In the genomic region with DNA sequence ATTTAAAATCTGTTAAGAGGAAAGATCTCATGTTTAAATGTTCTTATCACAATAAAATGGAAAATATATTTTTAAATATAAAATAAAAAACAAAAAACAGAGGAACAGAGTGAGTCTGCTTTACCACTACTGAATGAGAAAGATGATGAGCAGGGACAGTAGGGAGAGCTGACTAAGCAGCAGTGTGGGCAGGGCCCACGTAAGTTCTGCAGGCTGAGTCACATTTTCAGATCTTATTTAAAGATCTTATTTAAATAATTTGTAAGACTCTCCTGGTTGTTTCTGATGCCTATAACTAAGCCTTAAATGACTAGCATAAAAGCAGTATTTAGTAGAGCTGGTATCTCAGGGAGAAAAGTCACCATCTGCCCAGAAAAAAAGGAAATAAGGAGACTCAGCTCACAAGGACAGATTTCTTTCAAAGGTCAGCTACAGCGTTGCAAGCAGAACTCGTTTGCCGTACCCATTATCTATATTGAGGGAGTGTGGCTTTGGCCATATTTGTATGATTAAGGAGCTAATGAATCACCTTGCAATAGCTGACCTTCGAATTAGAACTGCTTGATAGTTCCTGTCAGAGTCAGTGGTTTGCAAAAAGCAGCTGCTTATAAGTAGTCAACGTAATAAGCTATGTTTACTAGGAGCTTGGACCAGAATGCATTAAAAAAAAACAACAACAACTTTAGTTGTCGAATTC, we compare ENCODE assay signal across 11 cellular contexts.
DNase-seq lines count a peak whose midpoint lies in the region; ATAC-seq and TF ChIP-seq lines count a peak whose summit lies in the region.
"Had no signal": no experiment of that assay in that cellular context is flagged by ENCODE, and none has a peak within 500 bp of the region (broad histone marks: within the 10 kb centered on the region; RNA-seq: fewer than 3 reads in every experiment).

No MANE protein-coding gene starts in this region.

- H3K27me3 ChIP-seq in Karpas-422 (ENCODE audit: low read length) (no peaks in the 10 kb centered on the region), mesendoderm (ENCODE audit: insufficient read depth, low read length, poor library complexity) (no peaks in the 10 kb centered on the region)
- H3K27me3 ChIP-seq: vagina had no signal

- no peak overlapping the region for H3K23ac ChIP-seq in mesendoderm (ENCODE audit: low read length)

- H3K4me3 ChIP-seq in Karpas-422 (ENCODE audit: low read length) (0 out of 2 replicates have a peak overlapping the region, but pooled peaks have one; percentile 14), fibroblast of pulmonary artery (replicated peaks; ENCODE audit: low read depth, low read length) (no peak overlapping the region), mesendoderm (ENCODE audit: low read length) (no peak overlapping the region)
- H3K4me3 ChIP-seq: SK-N-MC, vagina had no signal

- no peak overlapping the region for H2AK5ac ChIP-seq in mesendoderm (ENCODE audit: low read length)

- H4K5ac ChIP-seq in mesendoderm (ENCODE audit: low read length): no peak overlapping the region

- H3K36me3 ChIP-seq in Karpas-422 (ENCODE audit: insufficient read depth, low read length): no peaks in the 10 kb centered on the region
- no peaks in the 10 kb centered on the region for H3K36me3 ChIP-seq in mesendoderm (ENCODE audit: control insufficient read depth, insufficient read depth, low read length)
- H3K36me3 ChIP-seq: vagina had no signal

- H3K79me2 ChIP-seq in Karpas-422 (ENCODE audit: low read length): no peaks in the 10 kb centered on the region
- H3K79me2 ChIP-seq in mesendoderm (ENCODE audit: control insufficient read depth, insufficient read depth, low read length): no peaks in the 10 kb centered on the region

- H3K9me3 ChIP-seq in Karpas-422 (ENCODE audit: low read length): no peaks in the 10 kb centered on the region
- H3K9me3 ChIP-seq: vagina had no signal

- ATAC-seq in GM18502 (IDR thresholded peaks at IDR 0.05; ENCODE audit: poor library complexity, unreplicated experiment) (peak; percentile 62), GM21717 (IDR thresholded peaks at IDR 0.05; ENCODE audit: unreplicated experiment) (peak; percentile 85)

- no peak overlapping the region for H3K56ac ChIP-seq in mesendoderm (ENCODE audit: low read length)

- H4K8ac ChIP-seq in mesendoderm (ENCODE audit: low read depth, low read length): no peak overlapping the region

- TF ChIP-seq CTCF in fibroblast of pulmonary artery (IDR thresholded peaks at IDR 0.05; ENCODE audit: low read length, missing control alignments): no peak

- no peak overlapping the region for H2BK15ac ChIP-seq in mesendoderm (replicated peaks; ENCODE audit: low read depth)

- H3K18ac ChIP-seq in mesendoderm (ENCODE audit: low read length): no peak overlapping the region

- no peak overlapping the region for H2BK120ac ChIP-seq in mesendoderm (ENCODE audit: low read depth, low read length)

- H3K4me1 ChIP-seq in Karpas-422 (ENCODE audit: low read length) (peaks cover 65% of the 10 kb centered on the region), mesendoderm (ENCODE audit: control insufficient read depth, low read depth, low read length) (peaks cover 1% of the 10 kb centered on the region)

- H3K9ac ChIP-seq in Karpas-422 (ENCODE audit: low read length) (peak overlapping the region; percentile 16), mesendoderm (ENCODE audit: low read length) (no peak overlapping the region)

- no peak overlapping the region for H3K4ac ChIP-seq in mesendoderm (ENCODE audit: low read depth, low read length)

- H3K27ac ChIP-seq in Karpas-422 (ENCODE audit: low read length) (peak overlapping the region; percentile 72), mesendoderm (ENCODE audit: low read depth, low read length) (no peak overlapping the region)
- H3K27ac ChIP-seq: SK-N-MC, vagina had no signal

- no peaks in the 10 kb centered on the region for H3K9me2 ChIP-seq in Karpas-422 (replicated peaks; ENCODE audit: insufficient read depth, low read length)

- H3K79me1 ChIP-seq in mesendoderm (ENCODE audit: low read length): no peaks in the 10 kb centered on the region

- DNase-seq in Karpas-422: peak; percentile 78
- DNase-seq in fibroblast of pulmonary artery (ENCODE audit: low read depth): peak; percentile 23
- DNase-seq in HuH-7 (ENCODE audit: low spot score): no peak
- no peak for DNase-seq in NCI-H524 (lab: John Stamatoyannopoulos, UW)
- no peak for DNase-seq in mesendoderm
- DNase-seq in effector CD4-positive, alpha-beta T cell: no peak
- DNase-seq: Kasumi-1 had no signal

- H4K20me1 ChIP-seq in Karpas-422 (ENCODE audit: insufficient read depth, low read depth, low read length): no peaks in the 10 kb centered on the region

- H3K4me2 ChIP-seq in Karpas-422 (ENCODE audit: low read depth, low read length, poor library complexity, severe bottlenecking): peak overlapping the region; percentile 63
- no peak overlapping the region for H3K4me2 ChIP-seq in mesendoderm (ENCODE audit: low read length)

- peak overlapping the region; percentile 88 for H2AFZ ChIP-seq in Karpas-422 (ENCODE audit: low read length)

- no CpG with 5 or more reads among the region's 7 CpGs for whole genome bisulfite sequencing in mesendoderm (ENCODE audit: extremely low coverage, insufficient coverage, low lambda C conversion rate)

- H2BK5ac ChIP-seq in mesendoderm (ENCODE audit: low read length): no peak overlapping the region

Comparison
In these comparisons a context has a peak if more than half of its experiments do, and no peak if none do; other contexts are left out.
1. DNase-seq: peak in Karpas-422 (single experiment) and fibroblast of pulmonary artery (single experiment); none in HuH-7 (single experiment), NCI-H524 (0 of 2), mesendoderm (single experiment) and effector CD4-positive, alpha-beta T cell (single experiment).